8 cellular contexts compared by ENCODE assay signal in genomic region chr16:21301168-21301894, GRCh38. TPM values are rescaled to one million over a fixed set of nuclear protein-coding genes. Genes with fewer than 3 reads are reported as not detected.
A peak's percentile ranks its signal among the peaks of the same experiment; 100 is the strongest.
DNase-seq lines count a peak whose midpoint lies in the region; ATAC-seq, FAIRE-seq and TF ChIP-seq lines count a peak whose summit lies in the region.

No MANE protein-coding gene starts in this region.

- H3K27ac Mint-ChIP-seq in activated naive CD8-positive, alpha-beta T cell treated with anti-CD3 and anti-CD28 coated beads for 36 hours = peak overlapping the region; percentile 49

- intact Hi-C loops in heart right ventricle (cut with DNase I) (loop anchor here in 9 of 10 donors (2.0 to 10.0 kb wide), 10 partner anchors 109 to 1373 kb away; partner anchors contain the start of genes LDAF1 (in 3 of the 9) and DNAH3 (in 1 of the 9)), psoas muscle (cut with DNase I) (loop anchor here (2.0 to 5.0 kb wide), 2 partner anchors 113 to 114 kb away; no protein-coding TSS in a partner anchor)

- H3K4me1 ChIP-seq in ES-I3 (ENCODE audit: insufficient read depth, low read length) = peaks cover 10% of the 10 kb centered on the region
- H3K4me1 ChIP-seq in heart right ventricle = peaks cover 0 to 19% (median 7%) of the 10 kb centered on the region in 9 donors
- H3K4me1 ChIP-seq in psoas muscle = peaks cover 8% of the 10 kb centered on the region

- peak in 7 of 9 donors; percentile 7 to 42 (median 32) for TF ChIP-seq CTCF in heart right ventricle (IDR thresholded peaks at IDR 0.05)
- no peak for TF ChIP-seq CTCF in psoas muscle (IDR thresholded peaks at IDR 0.05)

- in situ Hi-C loops in KBM-7 (cut with MboI; ENCODE audit: low pct_unique_long_range_greater_than_20kb, low sequenced_read_pairs) = no loop called here

- peaks cover 21% of the 10 kb centered on the region for H3K4me1 Mint-ChIP-seq in activated naive CD8-positive, alpha-beta T cell treated with anti-CD3 and anti-CD28 coated beads for 36 hours

- H3K9me3 ChIP-seq in ES-I3 (ENCODE audit: control insufficient read depth, insufficient read depth, low read length) = no peaks in the 10 kb centered on the region
- no peaks in the 10 kb centered on the region for H3K9me3 ChIP-seq in heart right ventricle
- no peaks in the 10 kb centered on the region for H3K9me3 ChIP-seq in psoas muscle

- no peaks in the 10 kb centered on the region for H3K36me3 Mint-ChIP-seq in activated naive CD8-positive, alpha-beta T cell treated with anti-CD3 and anti-CD28 coated beads for 36 hours

- 0 to 1% methylated on average over 43 to 60 of the region's 60 CpGs for WGBS in heart right ventricle, 2 donors
- 0 to 1% (median 0%) methylated on average over 41 to 60 of the region's 60 CpGs for WGBS in psoas muscle, 3 donors

- DNase-seq in KBM-7 = peak; percentile 93
- peak; percentile 63 for DNase-seq in RCC 7860 (ENCODE audit: low spot score)
- DNase-seq in activated naive CD8-positive, alpha-beta T cell treated with anti-CD3 and anti-CD28 coated beads for 36 hours = peak; percentile 62
- peak; percentile 61 for DNase-seq in heart right ventricle
- DNase-seq in psoas muscle = peak; percentile 63 to 67

- ATAC-seq in GM21737 (IDR thresholded peaks at IDR 0.05; ENCODE audit: unreplicated experiment) (peak; percentile 59), heart right ventricle (peak; percentile 72 to 91 (median 84)), psoas muscle (peak; percentile 54 to 67 (median 62)), GM18861 (IDR thresholded peaks at IDR 0.05; ENCODE audit: unreplicated experiment) (no peak)

- H3K4me3 ChIP-seq in heart right ventricle (peak overlapping the region; percentile 7 to 79 (median 64)), psoas muscle (peak overlapping the region; percentile 64)

- peaks cover 0 to 17% (median 0%) of the 10 kb centered on the region in 7 donors for H3K27me3 ChIP-seq in heart right ventricle
- no peaks in the 10 kb centered on the region for H3K27me3 ChIP-seq in psoas muscle (ENCODE audit: insufficient read depth in 3 of 3, low read length in 2 of 3)

- H3K9me3 Mint-ChIP-seq in activated naive CD8-positive, alpha-beta T cell treated with anti-CD3 and anti-CD28 coated beads for 36 hours = no peaks in the 10 kb centered on the region

- H3K27ac ChIP-seq in heart right ventricle (peak overlapping the region; percentile 14 to 87 (median 73)), psoas muscle (peak overlapping the region; percentile 27)

- no peak for FAIRE-seq in RCC 7860 (lab: Jason Lieb, UNC)

- H3K4me3 Mint-ChIP-seq in activated naive CD8-positive, alpha-beta T cell treated with anti-CD3 and anti-CD28 coated beads for 36 hours = peak overlapping the region; percentile 89

- H3K36me3 ChIP-seq in ES-I3 (ENCODE audit: insufficient read depth, low read length) = no peaks in the 10 kb centered on the region
- no peaks in the 10 kb centered on the region for H3K36me3 ChIP-seq in heart right ventricle
- H3K36me3 ChIP-seq in psoas muscle (ENCODE audit: insufficient read depth in 1 of 2, low read depth in 1 of 2) = no peaks in the 10 kb centered on the region

- H3K9ac ChIP-seq in ES-I3 (ENCODE audit: low read depth, low read length) = peak overlapping the region; percentile 84

- H3K27me3 Mint-ChIP-seq in activated naive CD8-positive, alpha-beta T cell treated with anti-CD3 and anti-CD28 coated beads for 36 hours = peaks cover 70% of the 10 kb centered on the region

RNA-seq across cellular contexts. Expression of gene CRYM, which starts 23.2 kb away (rescaled TPM):
- total RNA-seq in activated naive CD8-positive, alpha-beta T cell treated with anti-CD3 and anti-CD28 coated beads for 36 hours = not detected
- 100 to 1,000 TPM in 7 of 10 donors, 10 to 100 TPM in 3; 31.9 to 265 (median 186) TPM for total RNA-seq in heart right ventricle
- polyA plus RNA-seq in heart right ventricle = 10 to 100 TPM; 37.1 to 47.0 TPM
- 10 to 100 TPM in 1 of 4 donors, 1 to 10 TPM in 2, under 1 TPM in 1; 0.25 to 33.4 (median 3.9) TPM for total RNA-seq in psoas muscle
- polyA plus RNA-seq in psoas muscle = 1 to 10 TPM in 2 of 3 donors, under 1 TPM in 1; 0.39 to 6.8 (median 1.0) TPM
